In the genomic region with DNA sequence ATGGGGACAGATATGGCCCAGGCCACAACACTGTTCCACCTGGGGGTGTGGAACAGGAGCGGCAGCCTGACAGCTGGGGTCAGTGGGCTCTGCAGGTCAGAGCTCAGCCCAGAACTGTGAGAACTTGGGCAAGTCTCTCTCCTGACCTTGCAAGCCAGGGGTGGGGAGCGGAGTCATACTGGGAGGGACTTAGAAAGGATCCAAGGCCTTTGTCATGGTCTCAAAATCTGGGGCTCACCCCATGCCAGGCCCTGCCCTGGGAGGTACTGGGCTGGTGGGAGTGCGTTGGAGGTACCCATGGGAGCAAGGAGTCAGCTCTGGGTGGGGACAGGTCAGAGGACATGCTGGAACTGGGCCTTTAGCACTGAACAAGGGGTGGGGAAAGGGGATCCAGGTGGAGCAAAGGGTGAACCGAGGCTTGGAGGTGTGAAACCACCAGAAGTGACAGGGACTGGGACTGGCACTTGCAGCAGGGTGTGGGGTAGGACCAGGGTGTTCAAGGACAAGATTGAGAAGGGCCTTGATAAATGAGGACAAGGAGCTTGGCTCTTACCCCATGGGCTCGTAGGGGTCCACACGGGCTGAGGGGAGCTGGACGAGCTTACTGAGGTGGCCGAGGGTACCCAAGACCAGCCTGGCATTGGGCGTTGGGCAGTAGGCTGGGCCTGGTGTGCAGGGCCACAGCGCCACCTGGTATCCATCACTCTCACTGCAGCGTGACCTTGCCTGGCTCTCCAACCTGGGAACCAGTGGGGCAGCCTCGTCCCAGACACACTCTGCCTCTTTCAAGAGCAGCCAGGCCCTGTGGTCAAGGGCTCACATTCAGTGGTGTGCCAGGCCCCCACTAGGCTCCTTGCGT, we compare ENCODE assay signal across 8 cellular contexts. TPM values are rescaled to one million over a fixed set of nuclear protein-coding genes. Genes with fewer than 3 reads are reported as not detected.
A peak's percentile ranks its signal among the peaks of the same experiment; 100 is the strongest.
DNase-seq lines count a peak whose midpoint lies in the region; TF ChIP-seq lines count a peak whose summit lies in the region.

No MANE protein-coding gene starts in this region.

- no peak overlapping the region for H3K9ac ChIP-seq in H9 (ENCODE audit: extremely low read depth, insufficient read length, low read length)
- no peak overlapping the region for H3K9ac ChIP-seq in smooth muscle cell (ENCODE audit: low read depth)

- H3K36me3 ChIP-seq in brain microvascular endothelial cell (replicated peaks) (peaks cover 22% of the 10 kb centered on the region), smooth muscle cell (ENCODE audit: low read depth) (no peaks in the 10 kb centered on the region)

- no peak overlapping the region for H2BK5ac ChIP-seq in H9 (ENCODE audit: insufficient read length, low read length)

- no peak overlapping the region for H2AFZ ChIP-seq in H9 (ENCODE audit: low read length)
- no peak overlapping the region for H2AFZ ChIP-seq in smooth muscle cell (ENCODE audit: low read depth)

- H4K20me1 ChIP-seq in H9 (ENCODE audit: control insufficient read depth, insufficient read depth, insufficient read length) (peaks cover 5% of the 10 kb centered on the region), smooth muscle cell (ENCODE audit: low read depth) (no peaks in the 10 kb centered on the region)

- H3K4me2 ChIP-seq in H9 (ENCODE audit: insufficient read depth, insufficient read length, low read length) (no peak overlapping the region), smooth muscle cell (no peak overlapping the region)

- no peaks in the 10 kb centered on the region for H3K23me2 ChIP-seq in H9 (ENCODE audit: insufficient read length, low read depth, low read length, poor library complexity, severe bottlenecking)

- H3K4me1 Mint-ChIP-seq in H9 = peaks cover 2% of the 10 kb centered on the region in 2 experiments; a peak in 1 of 4 replicates

- H3K27ac Mint-ChIP-seq in H9 = peak overlapping the region in 1 of 3 experiments; percentile 76; a peak in 2 of 7 replicates

- H2BK20ac ChIP-seq in H9 (ENCODE audit: low read depth, low read length, poor library complexity, severe bottlenecking) = no peak overlapping the region

- H3K4me1 ChIP-seq in H9 (ENCODE audit: insufficient read depth, low read length) (no peaks in the 10 kb centered on the region), smooth muscle cell (ENCODE audit: low read depth) (no peaks in the 10 kb centered on the region)

- H4K5ac ChIP-seq in H9 (ENCODE audit: insufficient read length, low read depth, low read length) = no peak overlapping the region

- no peak overlapping the region for H4K91ac ChIP-seq in H9 (ENCODE audit: insufficient read length, low read depth, low read length)

- no peak overlapping the region for H2BK120ac ChIP-seq in H9 (ENCODE audit: low read depth, low read length, poor library complexity, severe bottlenecking)

- H2BK12ac ChIP-seq in H9 (ENCODE audit: insufficient read length, low read depth, low read length) = no peak overlapping the region

- no peak overlapping the region for H3K27ac ChIP-seq in H9 (ENCODE audit: insufficient read length, low read depth, low read length)
- no peak overlapping the region for H3K27ac ChIP-seq in brain microvascular endothelial cell
- no peak overlapping the region for H3K27ac ChIP-seq in smooth muscle cell (ENCODE audit: low read depth)

- no CpG with 5 or more reads among the region's 13 CpGs for WGBS in H9 (ENCODE audit: extremely low coverage, insufficient read length, low lambda C conversion rate)
- WGBS in smooth muscle cell (ENCODE audit: low lambda C conversion rate) = 61% methylated on average over 12 of the region's 13 CpGs

- no peaks in the 10 kb centered on the region for H3K27me3 ChIP-seq in H9 (ENCODE audit: insufficient read depth, low read length)
- no peaks in the 10 kb centered on the region for H3K27me3 ChIP-seq in brain microvascular endothelial cell (replicated peaks)
- H3K27me3 ChIP-seq in smooth muscle cell (ENCODE audit: low read depth) = no peaks in the 10 kb centered on the region

- no peak overlapping the region for H3K18ac ChIP-seq in H9 (ENCODE audit: insufficient read length, low read depth, low read length)

- H3K9me3 ChIP-seq in H9 (ENCODE audit: control insufficient read depth, low read depth, low read length) = no peaks in the 10 kb centered on the region
- H3K9me3 ChIP-seq in smooth muscle cell (replicated peaks; ENCODE audit: low read depth) = no peaks in the 10 kb centered on the region

- no peak overlapping the region for H4K8ac ChIP-seq in H9 (replicated peaks; ENCODE audit: insufficient read length, low read depth, low read length)

- H3K14ac ChIP-seq in H9 (ENCODE audit: insufficient read depth, low read length) = no peak overlapping the region

- H3K79me2 ChIP-seq in H9 (ENCODE audit: insufficient read depth, low read length) (no peaks in the 10 kb centered on the region), smooth muscle cell (ENCODE audit: low read depth) (no peaks in the 10 kb centered on the region)

- TF ChIP-seq CTCF in H9 (conservative IDR thresholded peaks at IDR 0.05) (peak; percentile 91), brain microvascular endothelial cell (IDR thresholded peaks at IDR 0.05; ENCODE audit: low read depth, low read length, missing control alignments) (peak; percentile 91), smooth muscle cell (IDR thresholded peaks at IDR 0.05; ENCODE audit: borderline replicate concordance, insufficient read depth, poor library complexity, severe bottlenecking) (peak; percentile 64)

- H3K27me3 Mint-ChIP-seq in H9 (ENCODE audit: low read depth) = peaks cover 11% of the 10 kb centered on the region

- H3F3A ChIP-seq in smooth muscle cell (ENCODE audit: low read depth) = peaks cover 6% of the 10 kb centered on the region

- DNase-seq in COLO668 (lab: John Stamatoyannopoulos, UW; ENCODE audit: unreplicated experiment) = peak; percentile 52
- DNase-seq in H9 = peak; percentile 78
- peak; percentile 41 for DNase-seq in RKO (ENCODE audit: low spot score)
- DNase-seq in brain microvascular endothelial cell = peak; percentile 22
- peak; percentile 87 for DNase-seq in iPS-NIHi7 (ENCODE audit: extremely low spot score)
- no peak for DNase-seq in smooth muscle cell (lab: John Stamatoyannopoulos, UW; ENCODE audit: unreplicated experiment)
- no peak for DNase-seq in NCI-H1048 (lab: John Stamatoyannopoulos, UW)
- DNase-seq in SIG-M5 (lab: John Stamatoyannopoulos, UW) = no peak

- H3K4ac ChIP-seq in H9 (ENCODE audit: low read depth, low read length) = no peak overlapping the region

- H3K4me3 ChIP-seq in brain microvascular endothelial cell (ENCODE audit: low read depth, low read length) (no peak overlapping the region), smooth muscle cell (no peak overlapping the region)

- 0 out of 5 replicates have a peak, but pooled peaks cover 0 to 3% of the 10 kb centered on the region in 2 experiments for H3K9me3 Mint-ChIP-seq in H9

- no peak overlapping the region for H2AK5ac ChIP-seq in H9 (ENCODE audit: insufficient read length, low read length)

- peaks cover 5 to 16% (median 14%) of the 10 kb centered on the region in 3 experiments; a peak in 6 of 7 replicates for H3K36me3 Mint-ChIP-seq in H9 (ENCODE audit: insufficient read depth in 1 of 3, low read depth in 3 of 3)

- no peak overlapping the region for H3T11ph ChIP-seq in H9 (ENCODE audit: low read length)

- no peaks in the 10 kb centered on the region for H3K79me1 ChIP-seq in H9 (ENCODE audit: insufficient read depth, low read depth, low read length, poor library complexity, severe bottlenecking)

- in situ Hi-C loops in brain microvascular endothelial cell (cut with HindIII; ENCODE audit: low pct_ligation_motif_present, low sequenced_read_pairs) = no loop called here

- H3K56ac ChIP-seq in H9 (ENCODE audit: insufficient read length, low read depth, low read length) = no peak overlapping the region

- H3K4me3 Mint-ChIP-seq in H9 = no peak overlapping the region; a peak in 1 of 5 replicates

- H2BK15ac ChIP-seq in H9 (ENCODE audit: low read depth, low read length) = no peak overlapping the region

- H3K23ac ChIP-seq in H9 (ENCODE audit: insufficient read length, low read depth, low read length) = no peak overlapping the region

RNA-seq across cellular contexts. Expression of a gene that starts 7.4 kb away (rescaled TPM):
- total RNA-seq in H9 (2021) (18.4 and 19.8 TPM in 2 replicates), smooth muscle cell (19.5 and 24.7 TPM in 2 replicates)
- polyA plus RNA-seq in smooth muscle cell = 71.9 and 87.3 TPM in 2 replicates

RNA-seq across cellular contexts. Expression of a gene that starts 23.8 kb away (rescaled TPM):
- total RNA-seq in H9 (2021) = 28.3 and 30.2 TPM in 2 replicates
- total RNA-seq in smooth muscle cell = 12.0 and 16.9 TPM in 2 replicates
- 14.3 and 17.6 TPM in 2 replicates for polyA plus RNA-seq in smooth muscle cell

RNA-seq across cellular contexts. Expression of a gene that starts 24.1 kb away (rescaled TPM):
- total RNA-seq in H9 (2021) (461 and 466 TPM in 2 replicates), smooth muscle cell (186 and 200 TPM in 2 replicates)
- polyA plus RNA-seq in smooth muscle cell = 255 and 264 TPM in 2 replicates

RNA-seq across cellular contexts. Expression of a gene that starts 36.2 kb away (rescaled TPM):
- total RNA-seq in H9 (2021) = 1.0 and 1.2 TPM in 2 replicates
- total RNA-seq in smooth muscle cell = 2.9 and 3.1 TPM in 2 replicates
- 5.9 and 9.1 TPM in 2 replicates for polyA plus RNA-seq in smooth muscle cell

RNA-seq across cellular contexts. Expression of a gene that starts 52.7 kb away (rescaled TPM):
- total RNA-seq in H9 (2021) = 63.6 and 68.2 TPM in 2 replicates
- 10.9 and 12.1 TPM in 2 replicates for total RNA-seq in smooth muscle cell
- polyA plus RNA-seq in smooth muscle cell = 20.3 and 26.7 TPM in 2 replicates

Comparison
In these comparisons a context has a peak if more than half of its experiments do, and no peak if none do; other contexts are left out.
1. DNase-seq: peak in COLO668 (single experiment), H9 (single experiment), RKO (single experiment), brain microvascular endothelial cell (single experiment) and iPS-NIHi7 (single experiment); none in smooth muscle cell (single experiment), NCI-H1048 (single experiment) and SIG-M5 (single experiment).
2. Peak in every context shown above with its lines, with median percentiles within 50 percentile points of each other: CTCF ChIP-seq.